In the genomic region with DNA sequence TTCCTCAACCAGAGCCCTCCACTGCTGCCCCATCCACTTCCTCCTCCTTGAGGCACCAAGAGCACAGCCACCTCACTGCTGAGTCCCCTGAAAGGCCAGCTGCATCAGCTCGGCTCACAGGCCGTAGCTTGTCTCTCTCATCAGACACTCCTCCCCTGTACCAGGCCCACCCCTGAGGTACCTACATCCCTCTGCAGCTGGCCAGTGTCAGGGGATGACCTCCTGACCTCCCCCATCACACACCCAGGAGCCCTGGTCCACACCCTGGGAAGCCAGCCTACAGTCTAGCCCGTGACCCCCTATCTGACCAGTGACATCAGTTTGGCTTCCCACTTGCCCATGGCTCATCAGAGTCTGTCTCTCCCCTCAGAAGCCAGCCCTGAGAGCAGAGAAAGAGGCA, we compare ENCODE assay signal across 16 cellular contexts.
A peak's percentile ranks its signal among the peaks of the same experiment; 100 is the strongest.
DNase-seq lines count a peak whose midpoint lies in the region; ATAC-seq and TF ChIP-seq lines count a peak whose summit lies in the region.
"Had no signal": no experiment of that assay in that cellular context is flagged by ENCODE, and none has a peak within 500 bp of the region (broad histone marks: within the 10 kb centered on the region; RNA-seq: fewer than 3 reads in every experiment).

No MANE protein-coding gene starts in this region.

- no peak for TF ChIP-seq CTCF in GM10248 (IDR thresholded peaks at IDR 0.05; ENCODE audit: control extremely low read depth, extremely low read depth, low read depth, missing control alignments)
- no peak for TF ChIP-seq CTCF in RWPE2 (IDR thresholded peaks at IDR 0.05; ENCODE audit: poor library complexity, severe bottlenecking)
- TF ChIP-seq CTCF in right atrium auricular region (IDR thresholded peaks at IDR 0.05), result no peak

- POLR2A ChIA-PET in GM10248 (lab: Yijun Ruan, JAX), result no interaction called here

- ATAC-seq in RWPE2 (ENCODE audit: low read depth) (0 out of 3 replicates have a peak, but pooled peaks have one; percentile 17), HG02840 (IDR thresholded peaks at IDR 0.05; ENCODE audit: low FRiP score, unreplicated experiment) (no peak), GM19328 (IDR thresholded peaks at IDR 0.05; ENCODE audit: unreplicated experiment) (no peak), HG03159 (IDR thresholded peaks at IDR 0.05; ENCODE audit: unreplicated experiment) (no peak)
- ATAC-seq: stimulated activated naive CD8-positive, alpha-beta T cell treated with anti-CD3 and anti-CD28 coated beads, Interleukin-15, Interleukin-2, amounts not matched to agents 100 U/mL and 50 U/mL, for 24 hours had no signal

- H3K27me3 ChIP-seq in RWPE2 (ENCODE audit: insufficient read depth, poor library complexity, severe bottlenecking) (no peaks in the 10 kb centered on the region), right atrium auricular region (no peaks in the 10 kb centered on the region)
- H3K27me3 ChIP-seq: BLaER1 had no signal

- intact Hi-C loops in posterior vena cava (cut with DNase I), result no loop called here

- no peak overlapping the region for H3K4me3 ChIP-seq in RWPE2 (ENCODE audit: severe bottlenecking)
- H3K4me3 ChIP-seq in right atrium auricular region, result no peak overlapping the region
- H3K4me3 ChIP-seq: BLaER1, HAP-1 had no signal

- no peaks in the 10 kb centered on the region for H3K36me3 ChIP-seq in RWPE2 (ENCODE audit: low read depth)
- H3K36me3 ChIP-seq in right atrium auricular region, result peaks cover 35% of the 10 kb centered on the region
- H3K36me3 ChIP-seq: HAP-1 had no signal

- H3K9me3 ChIP-seq in RWPE2 (ENCODE audit: severe bottlenecking), result no peaks in the 10 kb centered on the region
- H3K9me3 ChIP-seq in right atrium auricular region, result no peaks in the 10 kb centered on the region
- H3K9me3 ChIP-seq: BLaER1, HAP-1 had no signal

- peak; percentile 4 for DNase-seq in GM10248 (ENCODE audit: extremely low spot score)
- no peak for DNase-seq in RWPE2 (ENCODE audit: low spot score)
- DNase-seq in right atrium auricular region (ENCODE audit: low spot score), result peak; percentile 62
- DNase-seq in posterior vena cava (ENCODE audit: low spot score), result peak; percentile 72
- DNase-seq in NK-92 (lab: John Stamatoyannopoulos, UW; ENCODE audit: unreplicated experiment), result no peak
- DNase-seq: activated CD4-positive, alpha-beta T cell treated with anti-CD3 and anti-CD28 coated beads for 4 hours; left cardiac atrium; NCI-H1694; NK-92 treated with Interleukin-12 subunit alpha and Interleukin-12 subunit beta, amount 100 ng/mL, for 24 hours; stimulated activated CD4-positive, alpha-beta T cell treated with anti-CD3 and anti-CD28 coated beads, Interleukin-4, amount 100 ng/mL, for 1 hour; stimulated activated naive CD8-positive, alpha-beta T cell treated with anti-CD3 and anti-CD28 coated beads, Interleukin-15, Interleukin-2, amounts not matched to agents 100 U/mL and 50 U/mL, for 24 hours had no signal

- CTCF ChIA-PET in GM10248 (lab: Yijun Ruan, JAX), result interaction anchor here (6.1 to 8.9 kb wide), 2 partner anchors 7 to 11 kb away, joined by 46 to 76 read pairs; no protein-coding TSS in a partner anchor

- H3K27ac ChIP-seq in RWPE2 (ENCODE audit: poor library complexity, severe bottlenecking), result no peak overlapping the region
- peak overlapping the region in 1 of 2 donors; percentile 17 for H3K27ac ChIP-seq in right atrium auricular region

- H3K4me1 ChIP-seq in RWPE2 (ENCODE audit: insufficient read depth, poor library complexity, severe bottlenecking), result peaks cover 5% of the 10 kb centered on the region
- peaks cover 0 to 52% of the 10 kb centered on the region in 2 donors for H3K4me1 ChIP-seq in right atrium auricular region
- H3K4me1 ChIP-seq: HAP-1 had no signal

Comparison
In these comparisons a context has a peak if more than half of its experiments do, and no peak if none do; other contexts are left out.
1. DNase-seq: peak in GM10248 (single experiment), right atrium auricular region (single experiment) and posterior vena cava (single experiment); none in RWPE2 (single experiment) and NK-92 (single experiment).